ENCODE assay signal across 19 cellular contexts in the genomic region with DNA sequence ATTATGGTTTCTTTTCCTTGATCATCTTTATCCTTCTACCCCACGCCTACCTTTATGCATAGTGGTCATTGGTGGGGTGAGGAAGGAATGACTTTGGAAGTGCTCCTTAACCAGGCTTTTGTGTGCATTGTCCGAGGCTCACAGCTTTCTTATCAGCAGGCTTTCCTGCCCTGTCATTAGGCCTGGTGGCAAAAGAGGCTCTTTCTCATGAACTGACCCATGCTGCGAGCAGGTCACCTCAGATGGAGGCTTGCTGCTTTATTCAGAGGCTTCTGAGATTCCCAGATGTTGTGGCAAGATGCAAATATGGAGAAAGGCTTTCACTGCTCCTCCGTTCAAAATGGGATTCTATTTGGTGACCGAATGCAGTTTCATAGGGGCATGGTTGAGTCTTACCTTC. TPM values are rescaled to one million over a fixed set of nuclear protein-coding genes. Genes with fewer than 3 reads are reported as not detected.
DNase-seq lines count a peak whose midpoint lies in the region; ATAC-seq and TF ChIP-seq lines count a peak whose summit lies in the region.
"Had no signal": no experiment of that assay in that cellular context is flagged by ENCODE, and none has a peak within 500 bp of the region (broad histone marks: within the 10 kb centered on the region; RNA-seq: fewer than 3 reads in every experiment).

No MANE protein-coding gene starts in this region.

- H4K91ac ChIP-seq in mesenchymal stem cell (ENCODE audit: low read length) (no peak overlapping the region), neuronal stem cell (ENCODE audit: low read depth, low read length, poor library complexity) (no peak overlapping the region)

- H3K27ac ChIP-seq in mesenchymal stem cell (ENCODE audit: low read length, poor library complexity, severe bottlenecking): no peak overlapping the region
- peak overlapping the region; percentile 96 for H3K27ac ChIP-seq in neuronal stem cell (replicated peaks; ENCODE audit: low read length)
- no peak overlapping the region for H3K27ac ChIP-seq in adrenal gland
- H3K27ac ChIP-seq: HL-60 had no signal

- H2BK15ac ChIP-seq in mesenchymal stem cell (ENCODE audit: low read depth, poor library complexity, severe bottlenecking) (no peak overlapping the region), neuronal stem cell (ENCODE audit: low read length) (no peak overlapping the region)

- H3K23ac ChIP-seq in mesenchymal stem cell (ENCODE audit: low read length in 2 of 2) (no peak overlapping the region), neuronal stem cell (ENCODE audit: low read depth, low read length, poor library complexity) (no peak overlapping the region)

- H3K4me1 ChIP-seq in mesenchymal stem cell (ENCODE audit: control insufficient read depth, insufficient read depth, low read depth, low read length) (no peaks in the 10 kb centered on the region), neuronal stem cell (ENCODE audit: control insufficient read depth in 2 of 2, insufficient read depth in 1 of 2, low read depth in 1 of 2, low read length in 2 of 2) (peaks cover 0 to 10% of the 10 kb centered on the region in 2 donors), adrenal gland (replicated peaks in 1 of 2) (no peaks in the 10 kb centered on the region)
- H3K4me1 ChIP-seq: BE2C had no signal

- H2AFZ ChIP-seq in mesenchymal stem cell (ENCODE audit: low read depth, low read length) (no peak overlapping the region), neuronal stem cell (ENCODE audit: low read length) (no peak overlapping the region)

- no peak overlapping the region for H3K4ac ChIP-seq in mesenchymal stem cell (ENCODE audit: low read depth in 1 of 2, low read length in 2 of 2)
- H3K4ac ChIP-seq in neuronal stem cell (ENCODE audit: low read length): no peak overlapping the region

- no peak overlapping the region for H3K4me2 ChIP-seq in mesenchymal stem cell (ENCODE audit: low read length, poor library complexity, severe bottlenecking)
- peak overlapping the region; percentile 20 for H3K4me2 ChIP-seq in neuronal stem cell (ENCODE audit: insufficient read depth, low read length, poor library complexity, severe bottlenecking)
- H3K4me2 ChIP-seq: GM23338 had no signal

- DNase-seq in NCI-H146 treated with DMSO at 0.1 percent for 48 hours (lab: John Stamatoyannopoulos, UW; ENCODE audit: unreplicated experiment): peak; percentile 41
- DNase-seq in ecto neural progenitor cell (ENCODE audit: low spot score): peak; percentile 62
- DNase-seq in mesenchymal stem cell: no peak
- peak; percentile 66 for DNase-seq in neuronal stem cell (ENCODE audit: low spot score)
- DNase-seq in OCI-M1 (lab: John Stamatoyannopoulos, UW): no peak
- no peak for DNase-seq in adrenal gland
- DNase-seq: ACHN; BE2C; C1 segment of cervical spinal cord; CD4-positive, CD25-positive, alpha-beta regulatory T cell; CD8-positive, alpha-beta memory T cell; COR-L47; DMS 273 treated with DMSO at 0.1 percent for 48 hours; H7; HFFc6 had no signal

- H3K36me3 ChIP-seq in mesenchymal stem cell (ENCODE audit: control insufficient read depth in 1 of 2, insufficient read depth in 2 of 2, low read depth in 1 of 2, low read length in 2 of 2): no peaks in the 10 kb centered on the region
- no peaks in the 10 kb centered on the region for H3K36me3 ChIP-seq in neuronal stem cell (replicated peaks in 1 of 2; ENCODE audit: control insufficient read depth in 2 of 2, insufficient read depth in 2 of 2, low read length in 2 of 2)
- no peaks in the 10 kb centered on the region for H3K36me3 ChIP-seq in adrenal gland (replicated peaks in 1 of 2)
- H3K36me3 ChIP-seq: BE2C had no signal

- TF ChIP-seq CTCF in adrenal gland (IDR thresholded peaks at IDR 0.05): no peak

- H4K8ac ChIP-seq in mesenchymal stem cell (ENCODE audit: low read length): no peak overlapping the region
- no peak overlapping the region for H4K8ac ChIP-seq in neuronal stem cell (ENCODE audit: low read depth, low read length)

- H2BK12ac ChIP-seq in mesenchymal stem cell (ENCODE audit: low read length in 2 of 2) (no peak overlapping the region), neuronal stem cell (ENCODE audit: low read length) (no peak overlapping the region)

- no peak for TF ChIP-seq POLR2A in adrenal gland (IDR thresholded peaks at IDR 0.05)

- ATAC-seq in GM21367 (IDR thresholded peaks at IDR 0.05; ENCODE audit: unreplicated experiment): no peak
- ATAC-seq: GM23338, HCT116 had no signal

- H3K4me3 ChIP-seq in mesenchymal stem cell (ENCODE audit: insufficient read depth in 1 of 2, low read depth in 1 of 2, low read length in 2 of 2): no peak overlapping the region
- H3K4me3 ChIP-seq in neuronal stem cell (ENCODE audit: low read length in 2 of 2): no peak overlapping the region
- H3K4me3 ChIP-seq in adrenal gland: no peak overlapping the region
- H3K4me3 ChIP-seq: GM23338 had no signal

- intact Hi-C loops in adrenal gland (cut with DNase I): no loop called here

- peak overlapping the region; percentile 72 for H2AK5ac ChIP-seq in mesenchymal stem cell (ENCODE audit: low read length, severe bottlenecking)
- H2AK5ac ChIP-seq in neuronal stem cell (ENCODE audit: low read depth, low read length): no peak overlapping the region

- H3K9me3 ChIP-seq in mesenchymal stem cell (ENCODE audit: control insufficient read depth, low read length): no peaks in the 10 kb centered on the region
- H3K9me3 ChIP-seq in neuronal stem cell (replicated peaks in 1 of 2; ENCODE audit: control insufficient read depth in 2 of 2, insufficient read depth in 1 of 2, low read depth in 1 of 2, low read length in 2 of 2): no peaks in the 10 kb centered on the region
- no peaks in the 10 kb centered on the region for H3K9me3 ChIP-seq in adrenal gland (replicated peaks in 1 of 3)
- H3K9me3 ChIP-seq: BE2C had no signal

- no peak overlapping the region for H3K9ac ChIP-seq in mesenchymal stem cell (ENCODE audit: low read length)
- no peak overlapping the region for H3K9ac ChIP-seq in neuronal stem cell (ENCODE audit: low read depth, low read length, poor library complexity)

- H2BK5ac ChIP-seq in mesenchymal stem cell (ENCODE audit: low read depth, low read length, poor library complexity, severe bottlenecking) (no peak overlapping the region), neuronal stem cell (ENCODE audit: low read length) (no peak overlapping the region)

- H2BK120ac ChIP-seq in mesenchymal stem cell (ENCODE audit: low read depth, low read length) (no peak overlapping the region), neuronal stem cell (ENCODE audit: low read depth, low read length) (no peak overlapping the region)

- H3K14ac ChIP-seq in mesenchymal stem cell (ENCODE audit: low read length in 2 of 2) (no peak overlapping the region), neuronal stem cell (ENCODE audit: low read length) (no peak overlapping the region)

- H3K79me1 ChIP-seq in mesenchymal stem cell (replicated peaks; ENCODE audit: low read length, poor library complexity, severe bottlenecking) (no peaks in the 10 kb centered on the region), neuronal stem cell (ENCODE audit: low read depth, low read length) (no peaks in the 10 kb centered on the region)

- no peak overlapping the region for H3K18ac ChIP-seq in mesenchymal stem cell (ENCODE audit: low read depth in 1 of 2, low read length in 2 of 2)
- H3K18ac ChIP-seq in neuronal stem cell (ENCODE audit: low read length): no peak overlapping the region

- H3K27me3 ChIP-seq in mesenchymal stem cell (ENCODE audit: control insufficient read depth in 1 of 2, insufficient read depth in 1 of 2, low read length in 2 of 2): no peaks in the 10 kb centered on the region
- H3K27me3 ChIP-seq in neuronal stem cell (ENCODE audit: control insufficient read depth in 3 of 3, insufficient read depth in 3 of 3, low read depth in 1 of 3, low read length in 3 of 3): no peaks in the 10 kb centered on the region
- no peaks in the 10 kb centered on the region for H3K27me3 ChIP-seq in adrenal gland
- H3K27me3 ChIP-seq: BE2C had no signal

- 71% methylated on average over 5 of the region's 5 CpGs for WGBS in mesenchymal stem cell
- no CpG with 5 or more reads among the region's 5 CpGs for WGBS in neuronal stem cell (ENCODE audit: extremely low coverage in 2 of 2, insufficient read length in 2 of 2, insufficient replicate concordance in 1 of 2), 2 donors
- 59 to 74% (median 64%) methylated on average over 5 of the region's 5 CpGs for WGBS in adrenal gland, 4 donors

RNA-seq across cellular contexts. Expression of gene DMRTA1, which starts 57.4 kb away (rescaled TPM):
- polyA plus RNA-seq in mesenchymal stem cell (2013, experiment 1 of 2): 0.12 TPM
- 0.11 TPM for polyA plus RNA-seq in mesenchymal stem cell (2013, experiment 2 of 2)
- polyA plus RNA-seq in neuronal stem cell (2013, experiment 1 of 2): 12.4 TPM
- 13.2 TPM for polyA plus RNA-seq in neuronal stem cell (2013, experiment 2 of 2)
- total RNA-seq in adrenal gland: under 1 TPM in 6 of 8 donors, not detected in 2; under 0.01 to 0.31 (median 0.17) TPM
- under 1 TPM in 2 of 3 donors, not detected in 1; 0.03 to 0.07 TPM for polyA plus RNA-seq in adrenal gland
- total RNA-seq: CD4-positive, CD25-positive, alpha-beta regulatory T cell; CD8-positive, alpha-beta memory T cell; HFFc6 had no signal
- polyA plus RNA-seq: CD4-positive, CD25-positive, alpha-beta regulatory T cell; CD8-positive, alpha-beta memory T cell had no signal

Comparison
In these comparisons a context has a peak if more than half of its experiments do, and no peak if none do; other contexts are left out.
1. DNase-seq: peak in NCI-H146 treated with DMSO at 0.1 percent for 48 hours (single experiment), ecto neural progenitor cell (single experiment) and neuronal stem cell (single experiment); none in mesenchymal stem cell (single experiment), OCI-M1 (single experiment) and adrenal gland (0 of 7).